ENCODE assay signal across 9 cellular contexts in the genomic region with DNA sequence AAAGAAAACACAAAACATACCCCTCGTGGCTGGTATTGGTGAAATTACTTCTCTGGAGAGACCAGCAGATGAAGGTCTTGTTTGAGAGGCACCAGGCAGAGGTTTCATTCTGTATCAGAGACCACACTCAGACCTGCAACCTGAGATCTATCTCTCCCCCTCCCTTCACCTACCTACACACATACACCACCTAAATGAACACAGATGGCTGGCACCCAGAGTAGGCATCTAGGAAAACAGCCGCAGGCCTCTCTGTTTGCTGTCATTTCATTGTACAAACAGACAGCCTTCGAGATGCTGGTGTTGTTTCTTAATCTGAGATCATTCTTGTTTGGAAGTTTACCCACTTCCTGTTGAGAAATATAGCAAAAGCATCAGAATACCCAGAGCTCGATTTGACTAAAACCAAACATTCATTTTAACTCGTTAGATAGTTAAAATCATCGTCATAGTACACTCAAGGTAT.
DNase-seq lines count a peak whose midpoint lies in the region; ATAC-seq, FAIRE-seq and TF ChIP-seq lines count a peak whose summit lies in the region.
"Had no signal": no experiment of that assay in that cellular context is flagged by ENCODE, and none has a peak within 500 bp of the region (broad histone marks: within the 10 kb centered on the region; RNA-seq: fewer than 3 reads in every experiment).

No MANE protein-coding gene starts in this region.

- no peak for TF ChIP-seq CTCF in WTC11 (IDR thresholded peaks at IDR 0.05)
- TF ChIP-seq CTCF in progenitor cell of endocrine pancreas (IDR thresholded peaks at IDR 0.05; ENCODE audit: unreplicated experiment): no peak

- H3K36me3 ChIP-seq in SJCRH30: no peaks in the 10 kb centered on the region

- no peak for TF ChIP-seq POLR2A in GM12891 (IDR thresholded peaks at IDR 0.05; ENCODE audit: low read depth, low read length)

- POLR2A ChIA-PET in WTC11 (lab: Charles Lee): no interaction called here

- no peak overlapping the region for H3K4me3 ChIP-seq in SJCRH30

- intact Hi-C loops in left cardiac atrium (cut with DNase I): no loop called here

- no peaks in the 10 kb centered on the region for H3K9me3 ChIP-seq in SJCRH30 (replicated peaks)

- H3K27ac Mint-ChIP-seq in WTC11 (no peak overlapping the region), progenitor cell of endocrine pancreas (no peak overlapping the region)

- DNase-seq in GM12891 (ENCODE audit: insufficient read length, low spot score): peak; percentile 5
- peak in 2 of 3 experiments; percentile 87 to 97 for DNase-seq in NCI-H1417 (lab: John Stamatoyannopoulos, UW)
- no peak for DNase-seq in WTC11 (ENCODE audit: low spot score)
- DNase-seq in NCI-H82 treated with DMSO at 0.1 percent for 48 hours (lab: John Stamatoyannopoulos, UW; ENCODE audit: unreplicated experiment): no peak
- no peak for DNase-seq in SJCRH30
- DNase-seq in left cardiac atrium: no peak
- no peak for DNase-seq in progenitor cell of endocrine pancreas (ENCODE audit: low spot score, unreplicated experiment)

- no peak overlapping the region for H3K27ac ChIP-seq in SJCRH30

- no peaks in the 10 kb centered on the region for H3K27me3 ChIP-seq in SJCRH30

- no peaks in the 10 kb centered on the region; the same call in 1 of the 2 replicates for H3K4me1 Mint-ChIP-seq in WTC11
- H3K4me1 Mint-ChIP-seq in progenitor cell of endocrine pancreas (ENCODE audit: low read depth): peaks cover 10% of the 10 kb centered on the region

- H3K4me1 ChIP-seq in SJCRH30: no peaks in the 10 kb centered on the region

- H3K36me3 Mint-ChIP-seq in WTC11 (no peaks in the 10 kb centered on the region), progenitor cell of endocrine pancreas (ENCODE audit: insufficient read depth) (no peaks in the 10 kb centered on the region)

- ATAC-seq in GM21447 (IDR thresholded peaks at IDR 0.05; ENCODE audit: unreplicated experiment) (peak; percentile 81), WTC11 (peak; percentile 67; the same call in 1 of the 2 replicates), left cardiac atrium (no peak)
- ATAC-seq: Panc1 had no signal

- H3K9me3 Mint-ChIP-seq in WTC11 (no peaks in the 10 kb centered on the region), progenitor cell of endocrine pancreas (ENCODE audit: low read depth) (no peaks in the 10 kb centered on the region)

- H3K27me3 Mint-ChIP-seq in WTC11 (ENCODE audit: low read depth): no peaks in the 10 kb centered on the region; the same call in 1 of the 2 replicates
- H3K27me3 Mint-ChIP-seq in progenitor cell of endocrine pancreas: no peaks in the 10 kb centered on the region

- CTCF ChIA-PET in WTC11 (lab: Charles Lee): no interaction called here

- FAIRE-seq in GM12891 (lab: Jason Lieb, UNC): no peak

- no peak overlapping the region for H3K4me3 Mint-ChIP-seq in WTC11
- no peak overlapping the region for H3K4me3 Mint-ChIP-seq in progenitor cell of endocrine pancreas (ENCODE audit: low read depth)

TF ChIP-seq in GM12891, 5 proteins besides CTCF, POLR2A, EP300 and RAD21:
- TF ChIP-seq SPI1 (IDR thresholded peaks at IDR 0.05; ENCODE audit: low read depth, low read length): 0 out of 2 replicates have a peak, but pooled peaks have one; percentile 14
- no peak for TF ChIP-seq TAF1 (IDR thresholded peaks at IDR 0.05; ENCODE audit: low read depth, low read length)
- TF ChIP-seq PAX5 (IDR thresholded peaks at IDR 0.05; ENCODE audit: insufficient read depth, low read length, severe bottlenecking): no peak
TF ChIP-seq in GM12891: peak in this region for 1.

TF ChIP-seq in WTC11, 78 proteins besides CTCF, POLR2A, EP300 and RAD21:
- TF ChIP-seq NFATC4 (CRISPR knock-in tag; IDR thresholded peaks at IDR 0.05) (no peak), SOX15 (CRISPR knock-in tag; IDR thresholded peaks at IDR 0.05) (no peak), PRDM15 (CRISPR knock-in tag; IDR thresholded peaks at IDR 0.05) (no peak), HMGA2 (CRISPR knock-in tag; IDR thresholded peaks at IDR 0.05) (no peak), ZNF317 (CRISPR knock-in tag; IDR thresholded peaks at IDR 0.05; ENCODE audit: borderline replicate concordance, low read depth) (no peak), PRRX2 (CRISPR knock-in tag; IDR thresholded peaks at IDR 0.05) (no peak), ERG (CRISPR knock-in tag; IDR thresholded peaks at IDR 0.05) (no peak), FOXK1 (CRISPR knock-in tag; IDR thresholded peaks at IDR 0.05) (no peak)
- TF ChIP-seq, protein P1, sequence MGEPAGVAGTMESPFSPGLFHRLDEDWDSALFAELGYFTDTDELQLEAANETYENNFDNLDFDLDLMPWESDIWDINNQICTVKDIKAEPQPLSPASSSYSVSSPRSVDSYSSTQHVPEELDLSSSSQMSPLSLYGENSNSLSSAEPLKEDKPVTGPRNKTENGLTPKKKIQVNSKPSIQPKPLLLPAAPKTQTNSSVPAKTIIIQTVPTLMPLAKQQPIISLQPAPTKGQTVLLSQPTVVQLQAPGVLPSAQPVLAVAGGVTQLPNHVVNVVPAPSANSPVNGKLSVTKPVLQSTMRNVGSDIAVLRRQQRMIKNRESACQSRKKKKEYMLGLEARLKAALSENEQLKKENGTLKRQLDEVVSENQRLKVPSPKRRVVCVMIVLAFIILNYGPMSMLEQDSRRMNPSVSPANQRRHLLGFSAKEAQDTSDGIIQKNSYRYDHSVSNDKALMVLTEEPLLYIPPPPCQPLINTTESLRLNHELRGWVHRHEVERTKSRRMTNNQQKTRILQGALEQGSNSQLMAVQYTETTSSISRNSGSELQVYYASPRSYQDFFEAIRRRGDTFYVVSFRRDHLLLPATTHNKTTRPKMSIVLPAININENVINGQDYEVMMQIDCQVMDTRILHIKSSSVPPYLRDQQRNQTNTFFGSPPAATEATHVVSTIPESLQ (CRISPR knock-in tag; IDR thresholded peaks at IDR 0.05): no peak
TF ChIP-seq in WTC11: peak in this region for 0.

Comparison
In these comparisons a context has a peak if more than half of its experiments do, and no peak if none do; other contexts are left out.
1. DNase-seq: peak in GM12891 (single experiment) and NCI-H1417 (2 of 3); none in WTC11 (single experiment), NCI-H82 treated with DMSO at 0.1 percent for 48 hours (single experiment), SJCRH30 (0 of 2), left cardiac atrium (single experiment) and progenitor cell of endocrine pancreas (single experiment).
2. ATAC-seq: peak in GM21447 (single experiment) and WTC11 (single experiment); none in left cardiac atrium (0 of 2).